ENCODE assay signal across 23 cellular contexts in the genomic region with DNA sequence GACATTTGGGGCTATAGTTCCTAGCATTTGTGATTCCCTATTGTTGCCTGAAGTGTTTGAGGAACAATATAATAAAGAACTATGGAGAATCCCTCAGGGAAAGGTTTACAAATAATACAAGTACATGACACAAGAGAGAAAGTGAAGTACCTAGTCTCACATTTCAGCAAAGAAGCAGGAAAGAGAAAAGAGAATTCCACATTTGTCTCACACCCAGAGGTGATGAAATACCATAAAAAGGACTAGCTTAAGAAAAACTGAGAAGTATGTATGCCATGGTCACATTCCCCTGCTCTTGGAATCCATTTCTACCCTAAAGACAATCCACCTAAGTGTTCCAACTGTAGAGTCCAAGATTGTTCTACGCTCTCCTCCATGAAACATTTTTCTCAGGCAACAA.
"Had no signal": no experiment of that assay in that cellular context is flagged by ENCODE, and none has a peak within 500 bp of the region (broad histone marks: within the 10 kb centered on the region; RNA-seq: fewer than 3 reads in every experiment).

No MANE protein-coding gene starts in this region.

- H3K4me1 Mint-ChIP-seq: central memory CD8-positive, alpha-beta T cell had no signal

- H3K9me3 ChIP-seq: sigmoid colon, testis had no signal

- H3K4me3 Mint-ChIP-seq: activated CD4-positive, alpha-beta T cell treated with anti-CD3 and anti-CD28 coated beads, Interleukin-2, amount 10 ng/mL, durations not matched to agents 7 days and 5 days; activated CD8-positive, alpha-beta T cell treated with anti-CD3 and anti-CD28 coated beads, Interleukin-2, amount 10 ng/mL, durations not matched to agents 7 days and 5 days; activated naive CD8-positive, alpha-beta T cell treated with anti-CD3 and anti-CD28 coated beads, Interleukin-2, amount 50 U/mL, for 24 hours; activated T-helper 1 cell treated with anti-CD3 and anti-CD28 coated beads, Interleukin-12 subunit alpha, Interleukin-12 subunit beta, Interleukin-2, Interleukin-4 antibody, amounts not matched to agents 30 ng/mL and 10 ng/mL and 1 ng/mL, durations not matched to agents 14 hours and 24 hours and 36 hours; central memory CD8-positive, alpha-beta T cell; neural crest cell; type B pancreatic cell had no signal

- DNase-seq: activated CD4-positive, alpha-beta T cell treated with anti-CD3 and anti-CD28 coated beads, Interleukin-2, amount 10 ng/mL, durations not matched to agents 7 days and 5 days; activated CD4-positive, CD25-positive, alpha-beta regulatory T cell treated with anti-CD3 and anti-CD28 coated beads, Interleukin-2, amount 50 U/mL, for 72 hours; activated CD8-positive, alpha-beta T cell treated with anti-CD3 and anti-CD28 coated beads, Interleukin-2, amount 10 ng/mL, durations not matched to agents 7 days and 5 days; activated gamma-delta T cell; activated naive CD4-positive, alpha-beta T cell treated with anti-CD3 and anti-CD28 coated beads, Interleukin-2, amount 50 U/mL, for 16 hours; activated naive CD8-positive, alpha-beta T cell treated with anti-CD3 and anti-CD28 coated beads, Interleukin-2, amount 50 U/mL, for 24 hours; aorta; brain microvascular endothelial cell; naive B cell; occipital lobe; posterior cingulate gyrus; retina; sigmoid colon; spleen; stimulated activated CD4-positive, alpha-beta T cell treated with anti-CD3 and anti-CD28 coated beads, Interleukin-4, amount 100 ng/mL, for 1 hour; stimulated activated naive CD4-positive, alpha-beta T cell; testis; WERI-Rb-1 had no signal

- ATAC-seq: activated CD8-positive, alpha-beta T cell treated with anti-CD3 and anti-CD28 coated beads, Interleukin-2, amount 10 ng/mL, durations not matched to agents 7 days and 5 days; activated naive CD8-positive, alpha-beta T cell treated with anti-CD3 and anti-CD28 coated beads, Interleukin-2, amount 50 U/mL, for 24 hours had no signal

- H3K4me1 ChIP-seq: testis had no signal

- H3K36me3 ChIP-seq: brain microvascular endothelial cell, sigmoid colon, spleen, WERI-Rb-1 had no signal

- H3K27me3 Mint-ChIP-seq: activated CD4-positive, alpha-beta T cell treated with anti-CD3 and anti-CD28 coated beads, Interleukin-2, amount 10 ng/mL, durations not matched to agents 7 days and 5 days; activated naive CD8-positive, alpha-beta T cell treated with anti-CD3 and anti-CD28 coated beads, Interleukin-2, amount 50 U/mL, for 24 hours; central memory CD8-positive, alpha-beta T cell; naive B cell; type B pancreatic cell had no signal

- H3K27ac Mint-ChIP-seq: activated CD4-positive, alpha-beta T cell treated with anti-CD3 and anti-CD28 coated beads, Interleukin-2, amount 10 ng/mL, durations not matched to agents 7 days and 5 days; activated CD8-positive, alpha-beta T cell treated with anti-CD3 and anti-CD28 coated beads, Interleukin-2, amount 10 ng/mL, durations not matched to agents 7 days and 5 days; activated naive CD8-positive, alpha-beta T cell treated with anti-CD3 and anti-CD28 coated beads, Interleukin-2, amount 50 U/mL, for 24 hours; activated T-helper 1 cell treated with anti-CD3 and anti-CD28 coated beads, Interleukin-12 subunit alpha, Interleukin-12 subunit beta, Interleukin-2, Interleukin-4 antibody, amounts not matched to agents 30 ng/mL and 10 ng/mL and 1 ng/mL, durations not matched to agents 14 hours and 24 hours and 36 hours; type B pancreatic cell had no signal

- H3K27ac ChIP-seq: brain microvascular endothelial cell, SK-N-MC, WERI-Rb-1 had no signal

- H3K4me3 ChIP-seq: sigmoid colon, SK-N-MC, spleen, testis had no signal

- H3K27me3 ChIP-seq: brain microvascular endothelial cell, sigmoid colon, testis had no signal

- H3K9me3 Mint-ChIP-seq: activated CD4-positive, alpha-beta T cell treated with anti-CD3 and anti-CD28 coated beads, Interleukin-2, amount 10 ng/mL, durations not matched to agents 7 days and 5 days; central memory CD8-positive, alpha-beta T cell; type B pancreatic cell had no signal
